In genomic region chr1:234851450-234852438, GRCh38 we compare ENCODE assay signal across 1 cellular context.
TF ChIP-seq lines count a peak whose summit lies in the region.

No MANE protein-coding gene starts in this region.

TF ChIP-seq in K562, 482 proteins besides CTCF, POLR2A, EP300 and RAD21 (continued from another document and continues in another):
- no peak for TF ChIP-seq ZNF586 (CRISPR knock-in tag; conservative IDR thresholded peaks at IDR 0.05)
- no peak for TF ChIP-seq ZNF324 (CRISPR knock-in tag; IDR thresholded peaks at IDR 0.05)
- no peak for TF ChIP-seq CEBPG (CRISPR knock-in tag; IDR thresholded peaks at IDR 0.05)
- 0 out of 4 replicates have a peak, but pooled peaks of 1 of the 2 experiments have one; percentile 16 for TF ChIP-seq CEBPG (tag; conservative IDR thresholded peaks at IDR 0.05 in 1 of 2, IDR thresholded peaks at IDR 0.05 in 1 of 2)
- TF ChIP-seq ZNF3 (CRISPR knock-in tag; IDR thresholded peaks at IDR 0.05) = no peak
- TF ChIP-seq JUND (IDR thresholded peaks at IDR 0.05; ENCODE audit: borderline replicate concordance, low read depth, low read length) = peak; percentile 80
- peak; percentile 88; the same call in 2 of the 3 replicates for TF ChIP-seq JUND (tag; IDR thresholded peaks at IDR 0.05; ENCODE audit: borderline replicate concordance, low read depth, low read length)
- TF ChIP-seq POLR2AphosphoS2 (IDR thresholded peaks at IDR 0.05; ENCODE audit: low read length) = no peak
- peak; percentile 77; the same call in 1 of the 2 replicates for TF ChIP-seq ZEB2 (IDR thresholded peaks at IDR 0.05)
- TF ChIP-seq CREM (IDR thresholded peaks at IDR 0.05; ENCODE audit: low read depth) = 0 out of 2 replicates have a peak, but pooled peaks have one; percentile 35
- no peak for TF ChIP-seq MXI1 (IDR thresholded peaks at IDR 0.05; ENCODE audit: low read depth, low read length)
- TF ChIP-seq PHB (CRISPR knock-in tag; IDR thresholded peaks at IDR 0.05) = no peak
- TF ChIP-seq KDM2B (CRISPR knock-in tag; IDR thresholded peaks at IDR 0.05) = no peak
- TF ChIP-seq ZNF518B (CRISPR knock-in tag; IDR thresholded peaks at IDR 0.05) = no peak
- TF ChIP-seq GATAD2A (IDR thresholded peaks at IDR 0.05) = peak; percentile 78; the same call in 1 of the 2 replicates
- TF ChIP-seq ZNF445 (CRISPR knock-in tag; IDR thresholded peaks at IDR 0.05; ENCODE audit: low read depth) = no peak
- no peak for TF ChIP-seq PHF20 (IDR thresholded peaks at IDR 0.05; ENCODE audit: partially characterized antibody)
- TF ChIP-seq RUNX1 (IDR thresholded peaks at IDR 0.05; ENCODE audit: low read depth) = no peak
- TF ChIP-seq ELF1 (tag; IDR thresholded peaks at IDR 0.05) = peak; percentile 80
- no peak for TF ChIP-seq HLTF (IDR thresholded peaks at IDR 0.05)
- TF ChIP-seq, protein P1, sequence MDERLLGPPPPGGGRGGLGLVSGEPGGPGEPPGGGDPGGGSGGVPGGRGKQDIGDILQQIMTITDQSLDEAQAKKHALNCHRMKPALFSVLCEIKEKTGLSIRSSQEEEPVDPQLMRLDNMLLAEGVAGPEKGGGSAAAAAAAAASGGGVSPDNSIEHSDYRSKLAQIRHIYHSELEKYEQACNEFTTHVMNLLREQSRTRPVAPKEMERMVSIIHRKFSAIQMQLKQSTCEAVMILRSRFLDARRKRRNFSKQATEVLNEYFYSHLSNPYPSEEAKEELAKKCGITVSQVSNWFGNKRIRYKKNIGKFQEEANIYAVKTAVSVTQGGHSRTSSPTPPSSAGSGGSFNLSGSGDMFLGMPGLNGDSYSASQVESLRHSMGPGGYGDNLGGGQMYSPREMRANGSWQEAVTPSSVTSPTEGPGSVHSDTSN (CRISPR knock-in tag; IDR thresholded peaks at IDR 0.05; ENCODE audit: low read depth) = no peak
- TF ChIP-seq, protein P1 (tag; conservative IDR thresholded peaks at IDR 0.05; ENCODE audit: low read depth) = peak; percentile 59
- TF ChIP-seq SNRNP70 (optimal IDR thresholded peaks at IDR 0.05; ENCODE audit: low read depth, low read length) = no peak
- no peak for TF ChIP-seq NFIX (CRISPR knock-in tag; IDR thresholded peaks at IDR 0.05; ENCODE audit: low read depth)
- TF ChIP-seq, protein P2, sequence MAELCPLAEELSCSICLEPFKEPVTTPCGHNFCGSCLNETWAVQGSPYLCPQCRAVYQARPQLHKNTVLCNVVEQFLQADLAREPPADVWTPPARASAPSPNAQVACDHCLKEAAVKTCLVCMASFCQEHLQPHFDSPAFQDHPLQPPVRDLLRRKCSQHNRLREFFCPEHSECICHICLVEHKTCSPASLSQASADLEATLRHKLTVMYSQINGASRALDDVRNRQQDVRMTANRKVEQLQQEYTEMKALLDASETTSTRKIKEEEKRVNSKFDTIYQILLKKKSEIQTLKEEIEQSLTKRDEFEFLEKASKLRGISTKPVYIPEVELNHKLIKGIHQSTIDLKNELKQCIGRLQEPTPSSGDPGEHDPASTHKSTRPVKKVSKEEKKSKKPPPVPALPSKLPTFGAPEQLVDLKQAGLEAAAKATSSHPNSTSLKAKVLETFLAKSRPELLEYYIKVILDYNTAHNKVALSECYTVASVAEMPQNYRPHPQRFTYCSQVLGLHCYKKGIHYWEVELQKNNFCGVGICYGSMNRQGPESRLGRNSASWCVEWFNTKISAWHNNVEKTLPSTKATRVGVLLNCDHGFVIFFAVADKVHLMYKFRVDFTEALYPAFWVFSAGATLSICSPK (IDR thresholded peaks at IDR 0.05; ENCODE audit: borderline replicate concordance) = no peak
- no peak for TF ChIP-seq ZNF408 (CRISPR knock-in tag; IDR thresholded peaks at IDR 0.05; ENCODE audit: low read depth)
- no peak for TF ChIP-seq PHF8 (IDR thresholded peaks at IDR 0.05; ENCODE audit: borderline replicate concordance, low read length)
- TF ChIP-seq PATZ1 (CRISPR knock-in tag; IDR thresholded peaks at IDR 0.05; ENCODE audit: borderline replicate concordance) = 0 out of 2 replicates have a peak, but pooled peaks have one; percentile 13
- no peak for TF ChIP-seq PYGO2 (tag; IDR thresholded peaks at IDR 0.05)
- TF ChIP-seq, protein P3, sequence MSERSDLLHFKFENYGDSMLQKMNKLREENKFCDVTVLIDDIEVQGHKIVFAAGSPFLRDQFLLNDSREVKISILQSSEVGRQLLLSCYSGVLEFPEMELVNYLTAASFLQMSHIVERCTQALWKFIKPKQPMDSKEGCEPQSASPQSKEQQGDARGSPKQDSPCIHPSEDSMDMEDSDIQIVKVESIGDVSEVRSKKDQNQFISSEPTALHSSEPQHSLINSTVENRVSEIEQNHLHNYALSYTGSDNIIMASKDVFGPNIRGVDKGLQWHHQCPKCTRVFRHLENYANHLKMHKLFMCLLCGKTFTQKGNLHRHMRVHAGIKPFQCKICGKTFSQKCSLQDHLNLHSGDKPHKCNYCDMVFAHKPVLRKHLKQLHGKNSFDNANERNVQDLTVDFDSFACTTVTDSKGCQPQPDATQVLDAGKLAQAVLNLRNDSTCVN (CRISPR knock-in tag; IDR thresholded peaks at IDR 0.05) = no peak
- no peak for TF ChIP-seq HDAC6 (IDR thresholded peaks at IDR 0.05; ENCODE audit: low read depth, low read length)
- TF ChIP-seq TFAM (CRISPR knock-in tag; conservative IDR thresholded peaks at IDR 0.05) = no peak
- TF ChIP-seq ARID4B (CRISPR knock-in tag; IDR thresholded peaks at IDR 0.05) = no peak
- no peak for TF ChIP-seq ETS2 (tag; IDR thresholded peaks at IDR 0.05; ENCODE audit: borderline replicate concordance, poor library complexity, severe bottlenecking)
- peak; percentile 85 for TF ChIP-seq ATF7 (IDR thresholded peaks at IDR 0.05)
- TF ChIP-seq GATA2 (CRISPR knock-in tag; IDR thresholded peaks at IDR 0.05) = peak; percentile 49; the same call in 1 of the 2 replicates
- TF ChIP-seq ZKSCAN1 (IDR thresholded peaks at IDR 0.05; ENCODE audit: low read depth, low read length) = peak; percentile 47; the same call in 1 of the 2 replicates
- TF ChIP-seq TFAP4 (CRISPR knock-in tag; IDR thresholded peaks at IDR 0.05; ENCODE audit: borderline replicate concordance) = peak; percentile 54; the same call in 1 of the 2 replicates
- peak; percentile 57; the same call in 1 of the 2 replicates for TF ChIP-seq SMARCC2 (IDR thresholded peaks at IDR 0.05; ENCODE audit: low read depth)
- TF ChIP-seq CXXC5 (CRISPR knock-in tag; IDR thresholded peaks at IDR 0.05) = peak; percentile 36; the same call in 1 of the 2 replicates
- no peak for TF ChIP-seq STAT5B (CRISPR knock-in tag; IDR thresholded peaks at IDR 0.05)
- no peak for TF ChIP-seq PTTG1 (tag; IDR thresholded peaks at IDR 0.05; ENCODE audit: low read depth)
- TF ChIP-seq TEAD4 (IDR thresholded peaks at IDR 0.05; ENCODE audit: low read length) = peak; percentile 44; the same call in 1 of the 2 replicates
- TF ChIP-seq TEAD4 (CRISPR knock-in tag; IDR thresholded peaks at IDR 0.05; ENCODE audit: borderline replicate concordance) = no peak
- TF ChIP-seq TSC22D4 (tag; IDR thresholded peaks at IDR 0.05) = no peak
- no peak for TF ChIP-seq ZNF124 (CRISPR knock-in tag; IDR thresholded peaks at IDR 0.05)
- no peak for TF ChIP-seq CREB5 (CRISPR knock-in tag; IDR thresholded peaks at IDR 0.05)
- TF ChIP-seq MLX (CRISPR knock-in tag; conservative IDR thresholded peaks at IDR 0.05) = no peak
- no peak for TF ChIP-seq XRCC3 (IDR thresholded peaks at IDR 0.05)
- no peak for TF ChIP-seq BRCA1 (IDR thresholded peaks at IDR 0.05)
- no peak for TF ChIP-seq BRCA1 (CRISPR knock-in tag; IDR thresholded peaks at IDR 0.05)
- TF ChIP-seq POLR2B (IDR thresholded peaks at IDR 0.05; ENCODE audit: low read depth, partially characterized antibody) = no peak
